19 cellular contexts compared by ENCODE assay signal in genomic region chrX:10566726-10567097, GRCh38. TPM values are rescaled to one million over a fixed set of nuclear protein-coding genes. Genes with fewer than 3 reads are reported as not detected.
A peak's percentile ranks its signal among the peaks of the same experiment; 100 is the strongest.
DNase-seq lines count a peak whose midpoint lies in the region; ATAC-seq, FAIRE-seq and TF ChIP-seq lines count a peak whose summit lies in the region.
"Had no signal": no experiment of that assay in that cellular context is flagged by ENCODE, and none has a peak within 500 bp of the region (broad histone marks: within the 10 kb centered on the region; RNA-seq: fewer than 3 reads in every experiment).

No MANE protein-coding gene starts in this region.

- no peak overlapping the region for H2AFZ ChIP-seq in HCT116 (ENCODE audit: low read depth, low read length, poor library complexity, severe bottlenecking)

- H3K4me3 ChIP-seq in HCT116 (replicated peaks in 1 of 2; ENCODE audit: low read depth in 1 of 2, low read length in 2 of 2) (no peak overlapping the region), bronchial epithelial cell (ENCODE audit: low read depth, low read length) (no peak overlapping the region)

- no peaks in the 10 kb centered on the region for H4K20me1 ChIP-seq in HCT116 (ENCODE audit: insufficient read depth)

- peaks cover 98% of the 10 kb centered on the region for H3K79me2 ChIP-seq in HCT116 (ENCODE audit: insufficient read depth, low read length)

- H3K4me1 ChIP-seq in HCT116 (ENCODE audit: control insufficient read depth in 1 of 2, insufficient read depth in 2 of 2, low read length in 2 of 2), result peaks cover 39 to 57% of the 10 kb centered on the region in 2 experiments

- no peak overlapping the region for H3K4me3 Mint-ChIP-seq in nephron
- H3K4me3 Mint-ChIP-seq: CD14-positive monocyte, T-cell had no signal

- H3K36me3 ChIP-seq in HCT116 (ENCODE audit: control insufficient read depth in 1 of 2, insufficient read depth in 2 of 2, low read length in 2 of 2) (no peaks in the 10 kb centered on the region), bronchial epithelial cell (ENCODE audit: control insufficient read depth, insufficient read depth, low read length) (no peaks in the 10 kb centered on the region)

- RAD21 ChIA-PET in HCT116 (lab: Charles Lee; ENCODE audit: low non-redundant PET in 1 of 2, low total read pairs in 2 of 2, uncharacterized antibody in 2 of 2, unreplicated experiment in 2 of 2), result no interaction called here

- H3K4me1 Mint-ChIP-seq in nephron, result peaks cover 42% of the 10 kb centered on the region
- H3K4me1 Mint-ChIP-seq: CD14-positive monocyte, T-cell had no signal

- intact Hi-C loops in HCT116 (cut with micrococcal nuclease), result no loop called here

- DNase-seq in Caki2 (ENCODE audit: low read depth), result peak; percentile 89
- no peak for DNase-seq in HCT116 (ENCODE audit: low read depth, low spot score)
- DNase-seq in bronchial epithelial cell (ENCODE audit: low read depth), result no peak
- DNase-seq in HK-2 (ENCODE audit: unreplicated experiment), result no peak
- DNase-seq: GF-D8, NCI-H1436 treated with DMSO at 0.1 percent for 48 hours, NCI-H2029, NCI-H2171, NCI-H69, RPMI8226, SIG-M5, T-cell had no signal

- no peaks in the 10 kb centered on the region for H3K27me3 ChIP-seq in HCT116 (ENCODE audit: insufficient read depth, low read length)
- no peaks in the 10 kb centered on the region for H3K27me3 ChIP-seq in bronchial epithelial cell (ENCODE audit: control insufficient read depth, insufficient read depth, low read length)

- H3K9me2 ChIP-seq in HCT116 (ENCODE audit: insufficient read depth), result no peaks in the 10 kb centered on the region

- TF ChIP-seq RAD21 in HCT116 (IDR thresholded peaks at IDR 0.05; ENCODE audit: low read depth), result no peak

- in situ Hi-C loops in Caki2 (cut with HindIII; ENCODE audit: low pct_unique_long_range_greater_than_20kb, low sequenced_read_pairs), result no loop called here

- H3K4me2 ChIP-seq in HCT116 (ENCODE audit: low read length), result peak overlapping the region; percentile 42; the same call in 1 of the 2 replicates

- no peak for ATAC-seq in HCT116
- no peak for ATAC-seq in HG03135 (IDR thresholded peaks at IDR 0.05; ENCODE audit: unreplicated experiment)
- ATAC-seq in GM18870 (IDR thresholded peaks at IDR 0.05; ENCODE audit: unreplicated experiment), result no peak
- no peak for ATAC-seq in GM19035 (IDR thresholded peaks at IDR 0.05; ENCODE audit: unreplicated experiment)
- ATAC-seq: SK-N-SH treated with all-trans-retinoic acid at 6 μM for 48 hours, T-cell had no signal

- no peak for TF ChIP-seq POLR2A in HCT116 (IDR thresholded peaks at IDR 0.05; ENCODE audit: borderline replicate concordance, extremely low read depth, insufficient read depth, insufficient read length)

- peak overlapping the region; percentile 44 to 76 (median 46) for H3K27ac Mint-ChIP-seq in nephron
- H3K27ac Mint-ChIP-seq: T-cell had no signal

- CTCF ChIA-PET in HCT116 (lab: Charles Lee), result no interaction called here

- FAIRE-seq in bronchial epithelial cell (lab: Jason Lieb, UNC), result peak; percentile 52
- FAIRE-seq: H1 had no signal

- POLR2A ChIA-PET in HCT116 (lab: Charles Lee), result no interaction called here

- no TSS peak for BruUV-seq in HCT116 (replicated peaks; lab: Mats Ljungman, UMichigan)

- H3K9me3 ChIP-seq in HCT116 (ENCODE audit: control insufficient read depth in 1 of 2, insufficient read depth in 1 of 2, low read depth in 1 of 2, low read length in 2 of 2), result no peaks in the 10 kb centered on the region

- H3K36me3 Mint-ChIP-seq in nephron (ENCODE audit: low read depth), result peaks cover 18% of the 10 kb centered on the region
- H3K36me3 Mint-ChIP-seq: CD14-positive monocyte, T-cell had no signal

- peak overlapping the region; percentile 14; the same call in 1 of the 2 replicates for H3K9ac ChIP-seq in HCT116 (ENCODE audit: low read length)

- H3K27me3 Mint-ChIP-seq in nephron (ENCODE audit: low read depth), result no peaks in the 10 kb centered on the region

- H3K27ac ChIP-seq in HCT116 (ENCODE audit: low read depth, low read length), result peak overlapping the region; percentile 53

- no peak for TF ChIP-seq CTCF in HCT116 (IDR thresholded peaks at IDR 0.05 in 2 of 3, conservative IDR thresholded peaks at IDR 0.05 in 1 of 3; ENCODE audit: borderline replicate concordance in 1 of 3, insufficient read depth in 1 of 3, low read depth in 2 of 3, low read length in 2 of 3)
- no peak for TF ChIP-seq CTCF in bronchial epithelial cell (IDR thresholded peaks at IDR 0.05; ENCODE audit: insufficient read depth, low read length, severe bottlenecking)
- TF ChIP-seq CTCF in nephron (IDR thresholded peaks at IDR 0.05; ENCODE audit: unreplicated experiment in 3 of 3), result no peak

- peaks cover 11% of the 10 kb centered on the region for H3K9me3 Mint-ChIP-seq in nephron

TF ChIP-seq in HCT116, 20 proteins besides CTCF, POLR2A, EP300 and RAD21:
- TF ChIP-seq EGR1 (IDR thresholded peaks at IDR 0.05; ENCODE audit: low read depth) (no peak), MAX (IDR thresholded peaks at IDR 0.05) (no peak), JUND (IDR thresholded peaks at IDR 0.05) (no peak), ZNF274 (IDR thresholded peaks at IDR 0.05; ENCODE audit: low read depth, low read length) (no peak), CBX3 (IDR thresholded peaks at IDR 0.05; ENCODE audit: low read depth) (no peak), SRF (IDR thresholded peaks at IDR 0.05; ENCODE audit: low read depth) (no peak), FOSL1 (IDR thresholded peaks at IDR 0.05; ENCODE audit: low read depth) (no peak), ELF1 (IDR thresholded peaks at IDR 0.05; ENCODE audit: borderline replicate concordance, low read depth) (no peak), REST (IDR thresholded peaks at IDR 0.05; ENCODE audit: low read depth) (no peak), SP1 (IDR thresholded peaks at IDR 0.05; ENCODE audit: low read depth) (no peak), ATF3 (IDR thresholded peaks at IDR 0.05) (no peak), TCF7L2 (IDR thresholded peaks at IDR 0.05; ENCODE audit: borderline replicate concordance, extremely low read depth, insufficient read depth, insufficient read length) (no peak), YY1 (IDR thresholded peaks at IDR 0.05; ENCODE audit: extremely low read depth, insufficient replicate concordance, low read depth, low read length) (no peak)
TF ChIP-seq in HCT116: peak in this region for 0.

RNA-seq across cellular contexts. Expression of gene MID1, which starts 53.7 kb away (rescaled TPM):
- 12.5 and 26.7 TPM in 2 replicates for total RNA-seq in Caki2 (2014; rRNA removed; shearing (Covaris generic); ENCODE audit: low replicate concordance)
- total RNA-seq in HCT116 (2021; ENCODE audit: unreplicated experiment), result 48.8 TPM
- 18.3 and 21.7 TPM in 2 replicates for polyA plus RNA-seq in HCT116 (2012)
- 3.2 and 3.4 TPM in 2 replicates for total RNA-seq in bronchial epithelial cell
